ENCODE assay signal across 9 cellular contexts in the genomic region with DNA sequence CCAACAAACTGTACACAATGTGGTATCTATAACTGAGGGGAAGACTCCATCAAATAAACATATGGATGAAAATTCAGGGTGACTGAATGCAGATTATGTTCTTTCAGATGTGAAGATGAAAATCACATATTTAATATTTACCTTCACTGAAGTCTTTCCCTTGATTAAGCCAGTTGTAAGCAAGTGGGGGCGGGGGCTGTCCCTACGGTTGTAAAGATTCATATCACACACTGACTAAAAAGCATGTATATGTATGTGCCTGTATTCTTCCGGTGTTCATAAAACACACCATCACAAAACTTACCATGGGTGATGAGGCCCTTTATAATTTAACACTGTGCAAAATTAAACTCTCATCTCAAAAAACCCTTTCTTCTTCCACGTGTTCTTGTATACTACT. TPM values are rescaled to one million over a fixed set of nuclear protein-coding genes. Genes with fewer than 3 reads are reported as not detected.
DNase-seq lines count a peak whose midpoint lies in the region; ATAC-seq, FAIRE-seq and TF ChIP-seq lines count a peak whose summit lies in the region.
"Had no signal": no experiment of that assay in that cellular context is flagged by ENCODE, and none has a peak within 500 bp of the region (broad histone marks: within the 10 kb centered on the region; RNA-seq: fewer than 3 reads in every experiment).

No MANE protein-coding gene starts in this region.

- no peak overlapping the region for H2AFZ ChIP-seq in keratinocyte (ENCODE audit: control insufficient read depth, low read length)

- H3K9me1 ChIP-seq in keratinocyte (ENCODE audit: control insufficient read depth, extremely low read depth, insufficient read depth, low read length), result no peaks in the 10 kb centered on the region

- H3K36me3 ChIP-seq in HUES64 (ENCODE audit: insufficient read depth, low read length) (no peaks in the 10 kb centered on the region), keratinocyte (ENCODE audit: control insufficient read depth in 2 of 2, extremely low read depth in 1 of 2, insufficient read depth in 2 of 2, low read length in 2 of 2) (no peaks in the 10 kb centered on the region)

- no peak for FAIRE-seq in keratinocyte (lab: Jason Lieb, UNC)

- H3K27me3 ChIP-seq in HUES64 (ENCODE audit: insufficient read depth, low read length), result no peaks in the 10 kb centered on the region
- H3K27me3 ChIP-seq in keratinocyte (ENCODE audit: control insufficient read depth, extremely low read depth, insufficient read depth, low read length), result no peaks in the 10 kb centered on the region

- TF ChIP-seq CTCF in keratinocyte (optimal IDR thresholded peaks at IDR 0.05 in 1 of 3, IDR thresholded peaks at IDR 0.05 in 1 of 3, conservative IDR thresholded peaks at IDR 0.05 in 1 of 3; ENCODE audit: extremely low read depth in 1 of 3, insufficient read depth in 2 of 3, low read length in 3 of 3), result no peak

- peak; percentile 56 for DNase-seq in activated CD8-positive, alpha-beta memory T cell treated with anti-CD3 and anti-CD28 coated beads, Interleukin-2, amount 50 U/mL, for 48 hours
- DNase-seq in keratinocyte (ENCODE audit: low read depth, low spot score), result no peak
- DNase-seq in stimulated activated CD8-positive, alpha-beta memory T cell treated with anti-CD3 and anti-CD28 coated beads, Interleukin-2, amount 100 ng/mL, for 48 hours (ENCODE audit: low read depth in 2 of 2), result peak; percentile 36 to 44

- H3K27ac ChIP-seq in HUES64 (ENCODE audit: low read depth, low read length) (no peak overlapping the region), keratinocyte (ENCODE audit: control insufficient read depth, insufficient read depth, low read length) (peak overlapping the region; percentile 71)

- H3K4me2 ChIP-seq in keratinocyte (ENCODE audit: control insufficient read depth, extremely low read depth, insufficient read depth, low read depth, low read length), result peak overlapping the region; percentile 78

- peaks cover 4% of the 10 kb centered on the region for H4K20me1 ChIP-seq in keratinocyte (ENCODE audit: control insufficient read depth, extremely low read depth, insufficient read depth, low read length)

- H3K9ac ChIP-seq in HUES64 (ENCODE audit: low read depth, low read length) (no peak overlapping the region), keratinocyte (ENCODE audit: control insufficient read depth, extremely low read depth, insufficient read depth, low read length) (peak overlapping the region; percentile 85)

- H3K4me3 ChIP-seq in HUES64 (ENCODE audit: low read length) (peak overlapping the region; percentile 73), keratinocyte (ENCODE audit: control insufficient read depth in 2 of 3, extremely low read depth in 1 of 3, insufficient read depth in 2 of 3, low read depth in 1 of 3, low read length in 3 of 3) (peak overlapping the region; percentile 63 to 79 (median 72))

- H3K9me3 ChIP-seq in HUES64 (ENCODE audit: insufficient read depth, low read depth, low read length), result no peaks in the 10 kb centered on the region
- H3K9me3 ChIP-seq in keratinocyte (ENCODE audit: control insufficient read depth, low read depth, low read length), result no peaks in the 10 kb centered on the region

- H3K79me2 ChIP-seq in keratinocyte (ENCODE audit: control insufficient read depth, insufficient read depth, low read length), result peaks cover 57% of the 10 kb centered on the region

- ATAC-seq in HG02678 (IDR thresholded peaks at IDR 0.05; ENCODE audit: unreplicated experiment), result no peak
- ATAC-seq in GM21529 (IDR thresholded peaks at IDR 0.05; ENCODE audit: unreplicated experiment), result no peak
- no peak for ATAC-seq in HG02973 (IDR thresholded peaks at IDR 0.05; ENCODE audit: unreplicated experiment)
- no peak for ATAC-seq in HG03108 (IDR thresholded peaks at IDR 0.05; ENCODE audit: unreplicated experiment)
- ATAC-seq: esophagus mucosa had no signal

- H3K4me1 ChIP-seq in HUES64 (ENCODE audit: insufficient read depth, low read length), result 0 out of 2 replicates have a peak, but pooled peaks cover 4% of the 10 kb centered on the region
- peaks cover 13% of the 10 kb centered on the region for H3K4me1 ChIP-seq in keratinocyte (ENCODE audit: control insufficient read depth, extremely low read depth, insufficient read depth, low read length)

- dilution Hi-C loops in keratinocyte (cut with MboI; ENCODE audit: extremely low pct_ligation_motif_present, low sequenced_read_pairs), result no loop called here

- WGBS in HUES64, result 79% methylated on average over 2 of the region's 4 CpGs

RNA-seq across cellular contexts. Expression of a gene that starts 1.3 kb away (rescaled TPM):
- 14.1 TPM for polyA plus RNA-seq in HUES64 (2013, experiment 1 of 2)
- 13.8 TPM for polyA plus RNA-seq in HUES64 (2013, experiment 2 of 2)
- polyA plus RNA-seq in keratinocyte, result 21.2 to 29.3 TPM (median 25.5 TPM) in 3 replicates
- polyA plus RNA-seq in keratinocyte (2011; ENCODE audit: low read depth), result 6.1 TPM
- polyA plus RNA-seq in keratinocyte (2011; cell fraction: cytosol; rRNA removed), result 14.7 and 26.2 TPM in 2 replicates
- polyA plus RNA-seq in keratinocyte (2011; cell fraction: nucleus; rRNA removed), result 27.8 and 38.1 TPM in 2 replicates
- polyA plus RNA-seq in keratinocyte (2012; ENCODE audit: low replicate concordance), result 13.0 and 20.5 TPM in 2 replicates
- polyA minus RNA-seq in keratinocyte, result 17.0 to 38.7 TPM (median 24.9 TPM) in 3 replicates
- 14.6 TPM for polyA minus RNA-seq in keratinocyte (2011; cell fraction: cytosol; rRNA and poly(A)+ RNA removed)
- 17.5 and 24.2 TPM in 2 replicates for polyA minus RNA-seq in keratinocyte (2011; cell fraction: nucleus; rRNA and poly(A)+ RNA removed)
